In the genomic region with DNA sequence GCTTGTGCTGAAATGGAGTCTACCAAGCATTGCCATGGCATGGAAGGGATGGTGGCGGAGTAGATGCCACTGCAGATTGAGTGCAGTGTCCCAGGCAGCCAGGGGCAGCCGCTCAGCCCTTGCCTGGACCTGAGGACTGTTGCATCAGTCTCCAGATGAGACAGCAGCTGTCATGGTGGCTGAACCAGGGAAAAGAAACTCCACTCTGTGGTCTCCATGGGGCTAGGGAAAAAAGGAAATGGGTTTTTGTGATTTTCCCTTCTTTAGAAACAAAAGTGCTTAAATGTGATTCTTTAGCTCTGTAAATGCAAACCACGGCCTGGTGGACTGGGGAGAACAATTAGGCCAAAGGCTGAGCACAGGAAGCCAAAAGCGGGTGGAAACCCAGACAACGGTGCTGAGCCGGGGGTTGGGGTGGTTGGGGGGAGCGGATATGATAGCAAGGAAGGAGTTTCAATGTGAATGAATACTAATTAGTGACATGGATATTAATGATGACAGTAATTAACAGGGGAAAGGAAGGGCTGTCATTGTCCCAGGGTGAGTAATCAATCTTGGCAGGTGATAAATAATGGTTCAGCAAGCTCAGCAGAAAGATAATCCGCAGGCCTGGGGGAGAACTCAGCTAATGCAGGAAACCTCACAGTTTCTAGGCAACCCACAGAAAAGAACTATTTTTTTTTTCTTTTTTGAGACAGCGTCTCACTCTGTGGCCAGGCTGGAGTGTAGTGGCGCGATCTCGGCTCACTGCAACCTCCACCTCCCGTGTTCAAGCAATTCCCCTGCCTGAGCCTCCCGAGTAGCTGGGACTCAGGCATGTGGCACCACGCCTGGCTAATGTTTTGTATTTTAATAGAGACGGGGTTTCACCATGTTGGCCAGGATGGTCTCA, we compare ENCODE assay signal across 8 cellular contexts.
DNase-seq lines count a peak whose midpoint lies in the region; ATAC-seq and TF ChIP-seq lines count a peak whose summit lies in the region.

No MANE protein-coding gene starts in this region.

- H2AFZ ChIP-seq in PC-9, result no peak overlapping the region

- no peaks in the 10 kb centered on the region for H3K36me3 Mint-ChIP-seq in CD8-positive, alpha-beta T cell
- H3K36me3 Mint-ChIP-seq in T-helper 17 cell (ENCODE audit: low read depth), result no peaks in the 10 kb centered on the region

- no peak overlapping the region for H3K4me2 ChIP-seq in PC-9

- ATAC-seq in CD8-positive, alpha-beta T cell, result peak; percentile 67
- peak; percentile 77 for ATAC-seq in HG02642 (IDR thresholded peaks at IDR 0.05; ENCODE audit: poor library complexity, unreplicated experiment)
- peak; percentile 89 for ATAC-seq in T-helper 17 cell

- H3K4me1 ChIP-seq in CD8-positive, alpha-beta T cell (ENCODE audit: insufficient read depth, low read length), result peaks cover 17% of the 10 kb centered on the region
- H3K4me1 ChIP-seq in PC-9 (replicated peaks; ENCODE audit: insufficient read depth), result no peaks in the 10 kb centered on the region

- no peaks in the 10 kb centered on the region for H3K9me3 ChIP-seq in CD8-positive, alpha-beta T cell (ENCODE audit: low read length)
- no peaks in the 10 kb centered on the region for H3K9me3 ChIP-seq in T-helper 17 cell (ENCODE audit: control insufficient read depth, low read length, poor library complexity, severe bottlenecking)
- no peaks in the 10 kb centered on the region for H3K9me3 ChIP-seq in PC-9 (ENCODE audit: insufficient read depth, low read depth)

- no peak for TF ChIP-seq CTCF in CD8-positive, alpha-beta T cell (IDR thresholded peaks at IDR 0.05)
- TF ChIP-seq CTCF in PC-9 (conservative IDR thresholded peaks at IDR 0.05), result no peak

- H3K9me3 Mint-ChIP-seq in CD8-positive, alpha-beta T cell, result no peaks in the 10 kb centered on the region

- H4K20me1 ChIP-seq in PC-9 (ENCODE audit: insufficient read depth), result no peaks in the 10 kb centered on the region

- H3K36me3 ChIP-seq in CD8-positive, alpha-beta T cell (ENCODE audit: insufficient read depth, low read length), result no peaks in the 10 kb centered on the region
- no peaks in the 10 kb centered on the region for H3K36me3 ChIP-seq in PC-9 (ENCODE audit: low read depth)

- DNase-seq in CD8-positive, alpha-beta T cell, result peak in 6 of 7 experiments; percentile 15 to 55 (median 24)
- peak; percentile 27 to 43 (median 34) for DNase-seq in T-helper 17 cell
- DNase-seq in dermis blood vessel endothelial cell, result peak; percentile 50
- DNase-seq in stimulated activated CD4-positive, alpha-beta T cell treated with anti-CD3 and anti-CD28 coated beads, Interleukin-12 subunit alpha, Interleukin-12 subunit beta, amount 100 ng/mL, for 4 hours, result peak; percentile 21
- DNase-seq in NCI-H2107 (lab: John Stamatoyannopoulos, UW), result no peak
- no peak for DNase-seq in PC-9
- DNase-seq in ACHN, result no peak

- no peaks in the 10 kb centered on the region for H3K9me2 ChIP-seq in PC-9 (ENCODE audit: insufficient read depth)

- H3K4me1 Mint-ChIP-seq in CD8-positive, alpha-beta T cell (ENCODE audit: low read depth), result peaks cover 27% of the 10 kb centered on the region
- H3K4me1 Mint-ChIP-seq in T-helper 17 cell, result peaks cover 38% of the 10 kb centered on the region

- H3K27me3 Mint-ChIP-seq in CD8-positive, alpha-beta T cell (ENCODE audit: low read depth), result no peaks in the 10 kb centered on the region
- no peaks in the 10 kb centered on the region for H3K27me3 Mint-ChIP-seq in T-helper 17 cell

- in situ Hi-C loops in ACHN (cut with HindIII; ENCODE audit: low pct_ligation_motif_present, low pct_unique_long_range_greater_than_20kb, low sequenced_read_pairs), result no loop called here

- no peaks in the 10 kb centered on the region for H3F3A ChIP-seq in PC-9 (ENCODE audit: insufficient read depth, low read depth)

- POLR2A ChIA-PET in CD8-positive, alpha-beta T cell (lab: Charles Lee), result no interaction called here
- POLR2A ChIA-PET in PC-9 (lab: Charles Lee; ENCODE audit: unreplicated experiment), result no interaction called here

- H3K4me3 ChIP-seq in CD8-positive, alpha-beta T cell (ENCODE audit: low read depth, low read length), result peak overlapping the region; percentile 7
- no peak overlapping the region for H3K4me3 ChIP-seq in PC-9

- H3K79me2 ChIP-seq in PC-9 (ENCODE audit: low read depth), result no peaks in the 10 kb centered on the region

- H3K27ac Mint-ChIP-seq in CD8-positive, alpha-beta T cell, result peak overlapping the region; percentile 78
- peak overlapping the region; percentile 96 for H3K27ac Mint-ChIP-seq in T-helper 17 cell

- H3K27ac ChIP-seq in CD8-positive, alpha-beta T cell (ENCODE audit: low read depth, low read length), result no peak overlapping the region
- no peak overlapping the region for H3K27ac ChIP-seq in PC-9

- BruUV-seq in PC-9 (replicated peaks; lab: Mats Ljungman, UMichigan), result no TSS peak

- H3K27me3 ChIP-seq in CD8-positive, alpha-beta T cell (ENCODE audit: insufficient read depth, low read length), result no peaks in the 10 kb centered on the region
- peaks cover 74% of the 10 kb centered on the region for H3K27me3 ChIP-seq in PC-9 (ENCODE audit: insufficient read depth, low read depth)

- CTCF ChIA-PET in CD8-positive, alpha-beta T cell (lab: Charles Lee), result no interaction called here
- CTCF ChIA-PET in PC-9 (lab: Charles Lee), result no interaction called here

- intact Hi-C loops in CD8-positive, alpha-beta T cell (cut with DNase I, micrococcal nuclease), result no loop called here
- intact Hi-C loops in PC-9 (cut with micrococcal nuclease; ENCODE audit: unreplicated experiment), result no loop called here

- peak overlapping the region; percentile 62 for H3K4me3 Mint-ChIP-seq in CD8-positive, alpha-beta T cell
- peak overlapping the region; percentile 87 for H3K4me3 Mint-ChIP-seq in T-helper 17 cell

Comparison
In these comparisons a context has a peak if more than half of its experiments do, and no peak if none do; other contexts are left out.
1. DNase-seq: peak in CD8-positive, alpha-beta T cell (6 of 7), T-helper 17 cell (3 of 3), dermis blood vessel endothelial cell (single experiment) and stimulated activated CD4-positive, alpha-beta T cell treated with anti-CD3 and anti-CD28 coated beads, Interleukin-12 subunit alpha, Interleukin-12 subunit beta, amount 100 ng/mL, for 4 hours (single experiment); none in NCI-H2107 (single experiment), PC-9 (0 of 2) and ACHN (single experiment).
2. Peak in every context shown above with its lines, with median percentiles within 50 percentile points of each other: ATAC-seq.